Comparison of ENCODE assay signal across 20 cellular contexts in genomic region chr14:61404637-61405036, GRCh38.
DNase-seq lines count a peak whose midpoint lies in the region; ATAC-seq and TF ChIP-seq lines count a peak whose summit lies in the region.
"Had no signal": no experiment of that assay in that cellular context is flagged by ENCODE, and none has a peak within 500 bp of the region (broad histone marks: within the 10 kb centered on the region; RNA-seq: fewer than 3 reads in every experiment).

No MANE protein-coding gene starts in this region.

- peak overlapping the region; percentile 64 for H3K27ac Mint-ChIP-seq in T-helper 2 cell treated with Interferon-gamma antibody and Interleukin-4, amounts not matched to agents 5 μg/mL and 100 μg/mL, for 36 hours
- peak overlapping the region; percentile 93 for H3K27ac Mint-ChIP-seq in CD8-positive, alpha-beta T cell
- peak overlapping the region; percentile 62 for H3K27ac Mint-ChIP-seq in activated T-helper 1 cell treated with anti-CD3 and anti-CD28 coated beads, Interleukin-12 subunit alpha, Interleukin-12 subunit beta, Interleukin-2, Interleukin-4 antibody, amounts not matched to agents 30 ng/mL and 10 ng/mL and 1 ng/mL, durations not matched to agents 14 hours and 24 hours and 36 hours
- H3K27ac Mint-ChIP-seq: HFFc6 had no signal

- H3K4me1 Mint-ChIP-seq in T-helper 2 cell treated with Interferon-gamma antibody and Interleukin-4, amounts not matched to agents 5 μg/mL and 100 μg/mL, for 36 hours (ENCODE audit: low read depth): peaks cover 64% of the 10 kb centered on the region
- peaks cover 31% of the 10 kb centered on the region for H3K4me1 Mint-ChIP-seq in CD8-positive, alpha-beta T cell (ENCODE audit: low read depth)
- peaks cover 83% of the 10 kb centered on the region for H3K4me1 Mint-ChIP-seq in activated T-helper 1 cell treated with anti-CD3 and anti-CD28 coated beads, Interleukin-12 subunit alpha, Interleukin-12 subunit beta, Interleukin-2, Interleukin-4 antibody, amounts not matched to agents 30 ng/mL and 10 ng/mL and 1 ng/mL, durations not matched to agents 14 hours and 24 hours and 36 hours (ENCODE audit: low read depth)

- H3K36me3 Mint-ChIP-seq in T-helper 2 cell treated with Interferon-gamma antibody and Interleukin-4, amounts not matched to agents 5 μg/mL and 100 μg/mL, for 36 hours (ENCODE audit: low read depth): peaks cover 22% of the 10 kb centered on the region
- H3K36me3 Mint-ChIP-seq in CD8-positive, alpha-beta T cell: peaks cover 40% of the 10 kb centered on the region
- peaks cover 21% of the 10 kb centered on the region for H3K36me3 Mint-ChIP-seq in activated T-helper 1 cell treated with anti-CD3 and anti-CD28 coated beads, Interleukin-12 subunit alpha, Interleukin-12 subunit beta, Interleukin-2, Interleukin-4 antibody, amounts not matched to agents 30 ng/mL and 10 ng/mL and 1 ng/mL, durations not matched to agents 14 hours and 24 hours and 36 hours (ENCODE audit: low read depth)

- H3K4me3 ChIP-seq in CD8-positive, alpha-beta T cell (ENCODE audit: low read depth, low read length): no peak overlapping the region
- no peak overlapping the region for H3K4me3 ChIP-seq in lower lobe of right lung
- H3K4me3 ChIP-seq: vagina had no signal

- no peaks in the 10 kb centered on the region for H3K27me3 ChIP-seq in CD8-positive, alpha-beta T cell (ENCODE audit: insufficient read depth, low read length)
- H3K27me3 ChIP-seq in lower lobe of right lung (ENCODE audit: low read depth): no peaks in the 10 kb centered on the region
- H3K27me3 ChIP-seq: vagina had no signal

- CTCF ChIA-PET in CD8-positive, alpha-beta T cell (lab: Charles Lee): interaction anchor here (0.7 to 1.1 kb wide), 4 partner anchors 10 to 59 kb away, joined by 3 read pairs; no protein-coding TSS in a partner anchor

- H3K9me3 ChIP-seq in CD8-positive, alpha-beta T cell (ENCODE audit: low read length): no peaks in the 10 kb centered on the region
- no peaks in the 10 kb centered on the region for H3K9me3 ChIP-seq in lower lobe of right lung
- H3K9me3 ChIP-seq: vagina had no signal

- no peak for TF ChIP-seq CTCF in CD8-positive, alpha-beta T cell (IDR thresholded peaks at IDR 0.05)
- TF ChIP-seq CTCF in lower lobe of right lung (IDR thresholded peaks at IDR 0.05): no peak

- intact Hi-C loops in CD8-positive, alpha-beta T cell (cut with DNase I, micrococcal nuclease): loop anchor here in 1 of 2 experiments (5.0 to 10.0 kb wide), 2 partner anchors 37 to 420 kb away; partner anchors contain the start of genes SLC38A6 and TRMT5
- intact Hi-C loops in activated T-helper 1 cell treated with anti-CD3 and anti-CD28 coated beads, Interleukin-12 subunit alpha, Interleukin-12 subunit beta, Interleukin-2, Interleukin-4 antibody, amounts not matched to agents 30 ng/mL and 10 ng/mL and 1 ng/mL, durations not matched to agents 14 hours and 24 hours and 36 hours (cut with micrococcal nuclease): no loop called here
- intact Hi-C loops in lower lobe of right lung (cut with DNase I): no loop called here

- POLR2A ChIA-PET in CD8-positive, alpha-beta T cell (lab: Charles Lee): interaction anchor here (2.3 kb wide), 1 partner anchor 26 kb away, joined by 6 read pairs; no protein-coding TSS in a partner anchor

- no peak overlapping the region for H3K27ac ChIP-seq in CD8-positive, alpha-beta T cell (ENCODE audit: low read depth, low read length)
- no peak overlapping the region for H3K27ac ChIP-seq in lower lobe of right lung
- H3K27ac ChIP-seq: HL-60 had no signal

- ATAC-seq in CD8-positive, alpha-beta T cell: no peak
- peak; percentile 24 to 55 for ATAC-seq in lower lobe of right lung
- ATAC-seq: SK-N-SH treated with all-trans-retinoic acid at 6 μM for 48 hours had no signal

- peak overlapping the region; percentile 39 for H3K4me3 Mint-ChIP-seq in T-helper 2 cell treated with Interferon-gamma antibody and Interleukin-4, amounts not matched to agents 5 μg/mL and 100 μg/mL, for 36 hours
- peak overlapping the region; percentile 35 for H3K4me3 Mint-ChIP-seq in CD8-positive, alpha-beta T cell
- peak overlapping the region; percentile 37 for H3K4me3 Mint-ChIP-seq in activated T-helper 1 cell treated with anti-CD3 and anti-CD28 coated beads, Interleukin-12 subunit alpha, Interleukin-12 subunit beta, Interleukin-2, Interleukin-4 antibody, amounts not matched to agents 30 ng/mL and 10 ng/mL and 1 ng/mL, durations not matched to agents 14 hours and 24 hours and 36 hours
- H3K4me3 Mint-ChIP-seq: HFFc6 had no signal

- H3K36me3 ChIP-seq in CD8-positive, alpha-beta T cell (ENCODE audit: insufficient read depth, low read length): no peaks in the 10 kb centered on the region
- H3K36me3 ChIP-seq in lower lobe of right lung: no peaks in the 10 kb centered on the region
- H3K36me3 ChIP-seq: vagina had no signal

- no peaks in the 10 kb centered on the region for H3K9me3 Mint-ChIP-seq in T-helper 2 cell treated with Interferon-gamma antibody and Interleukin-4, amounts not matched to agents 5 μg/mL and 100 μg/mL, for 36 hours
- no peaks in the 10 kb centered on the region for H3K9me3 Mint-ChIP-seq in CD8-positive, alpha-beta T cell
- no peaks in the 10 kb centered on the region for H3K9me3 Mint-ChIP-seq in activated T-helper 1 cell treated with anti-CD3 and anti-CD28 coated beads, Interleukin-12 subunit alpha, Interleukin-12 subunit beta, Interleukin-2, Interleukin-4 antibody, amounts not matched to agents 30 ng/mL and 10 ng/mL and 1 ng/mL, durations not matched to agents 14 hours and 24 hours and 36 hours
- H3K9me3 Mint-ChIP-seq: HFFc6 had no signal

- H3K27me3 Mint-ChIP-seq in T-helper 2 cell treated with Interferon-gamma antibody and Interleukin-4, amounts not matched to agents 5 μg/mL and 100 μg/mL, for 36 hours (ENCODE audit: low read depth): no peaks in the 10 kb centered on the region
- H3K27me3 Mint-ChIP-seq in CD8-positive, alpha-beta T cell (ENCODE audit: low read depth): no peaks in the 10 kb centered on the region
- no peaks in the 10 kb centered on the region for H3K27me3 Mint-ChIP-seq in activated T-helper 1 cell treated with anti-CD3 and anti-CD28 coated beads, Interleukin-12 subunit alpha, Interleukin-12 subunit beta, Interleukin-2, Interleukin-4 antibody, amounts not matched to agents 30 ng/mL and 10 ng/mL and 1 ng/mL, durations not matched to agents 14 hours and 24 hours and 36 hours (ENCODE audit: insufficient read depth)

- peaks cover 88% of the 10 kb centered on the region for H3K4me1 ChIP-seq in CD8-positive, alpha-beta T cell (ENCODE audit: insufficient read depth, low read length)
- peaks cover 51% of the 10 kb centered on the region for H3K4me1 ChIP-seq in lower lobe of right lung

- DNase-seq in T-helper 2 cell treated with Interferon-gamma antibody and Interleukin-4, amounts not matched to agents 5 μg/mL and 100 μg/mL, for 36 hours (ENCODE audit: low spot score): no peak
- DNase-seq in T-helper 2 cell (no peak), lower lobe of right lung (no peak), NCI-H1105 (lab: John Stamatoyannopoulos, UW) (no peak), kidney glomerular epithelial cell (lab: John Stamatoyannopoulos, UW) (no peak)
- DNase-seq in CD8-positive, alpha-beta T cell: no peak
- no peak for DNase-seq in activated T-helper 1 cell treated with anti-CD3 and anti-CD28 coated beads, Interleukin-12 subunit alpha, Interleukin-12 subunit beta, Interleukin-2, Interleukin-4 antibody, amounts not matched to agents 30 ng/mL and 10 ng/mL and 1 ng/mL, durations not matched to agents 14 hours and 24 hours and 36 hours (ENCODE audit: low spot score)
- DNase-seq in stimulated activated CD4-positive, alpha-beta T cell treated with anti-CD3 and anti-CD28 coated beads, Interleukin-4, amount 100 ng/mL, for 4 hours: no peak
- DNase-seq: activated CD4-positive, alpha-beta T cell treated with anti-CD3 and anti-CD28 coated beads for 4 hours; activated T-cell treated with anti-CD3 and anti-CD28 coated beads, Interleukin-2, amount 50 U/mL, for 48 hours; anterior cingulate cortex; caudate nucleus; GDM1; HFFc6; hypothalamus; IMR-90; NCI-H526 treated with DMSO at 0.1 percent for 48 hours had no signal
